4 cellular contexts compared by ENCODE assay signal in the genomic region with DNA sequence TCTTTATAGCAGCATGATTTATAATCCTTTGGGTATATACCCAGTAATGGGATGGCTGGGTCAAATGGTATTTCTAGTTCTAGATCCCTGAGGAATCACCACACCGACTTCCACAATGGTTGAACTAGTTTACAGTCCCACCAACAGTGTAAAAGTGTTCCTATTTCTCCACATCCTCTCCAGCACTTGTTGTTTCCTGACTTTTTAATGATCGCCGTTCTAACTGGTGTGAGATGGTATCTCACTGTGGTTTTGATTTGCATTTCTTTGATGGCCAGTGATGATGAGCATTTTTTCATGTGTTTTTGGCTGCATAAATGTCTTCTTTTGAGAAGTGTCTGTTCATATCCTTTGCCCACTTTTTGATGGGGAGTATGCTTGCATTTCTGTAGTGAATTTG. TPM values are rescaled to one million over a fixed set of nuclear protein-coding genes. Genes with fewer than 3 reads are reported as not detected.
"Had no signal": no experiment of that assay in that cellular context is flagged by ENCODE, and none has a peak within 500 bp of the region (broad histone marks: within the 10 kb centered on the region; RNA-seq: fewer than 3 reads in every experiment).

No MANE protein-coding gene starts in this region.

RNA-seq across cellular contexts. Expression of gene GOLGA6L7, which starts 30.3 kb away (rescaled TPM):
- total RNA-seq: LHCN-M2, M059J, MCF 10A, NCI-H460 had no signal
